ENCODE assay signal across 27 cellular contexts in the genomic region with DNA sequence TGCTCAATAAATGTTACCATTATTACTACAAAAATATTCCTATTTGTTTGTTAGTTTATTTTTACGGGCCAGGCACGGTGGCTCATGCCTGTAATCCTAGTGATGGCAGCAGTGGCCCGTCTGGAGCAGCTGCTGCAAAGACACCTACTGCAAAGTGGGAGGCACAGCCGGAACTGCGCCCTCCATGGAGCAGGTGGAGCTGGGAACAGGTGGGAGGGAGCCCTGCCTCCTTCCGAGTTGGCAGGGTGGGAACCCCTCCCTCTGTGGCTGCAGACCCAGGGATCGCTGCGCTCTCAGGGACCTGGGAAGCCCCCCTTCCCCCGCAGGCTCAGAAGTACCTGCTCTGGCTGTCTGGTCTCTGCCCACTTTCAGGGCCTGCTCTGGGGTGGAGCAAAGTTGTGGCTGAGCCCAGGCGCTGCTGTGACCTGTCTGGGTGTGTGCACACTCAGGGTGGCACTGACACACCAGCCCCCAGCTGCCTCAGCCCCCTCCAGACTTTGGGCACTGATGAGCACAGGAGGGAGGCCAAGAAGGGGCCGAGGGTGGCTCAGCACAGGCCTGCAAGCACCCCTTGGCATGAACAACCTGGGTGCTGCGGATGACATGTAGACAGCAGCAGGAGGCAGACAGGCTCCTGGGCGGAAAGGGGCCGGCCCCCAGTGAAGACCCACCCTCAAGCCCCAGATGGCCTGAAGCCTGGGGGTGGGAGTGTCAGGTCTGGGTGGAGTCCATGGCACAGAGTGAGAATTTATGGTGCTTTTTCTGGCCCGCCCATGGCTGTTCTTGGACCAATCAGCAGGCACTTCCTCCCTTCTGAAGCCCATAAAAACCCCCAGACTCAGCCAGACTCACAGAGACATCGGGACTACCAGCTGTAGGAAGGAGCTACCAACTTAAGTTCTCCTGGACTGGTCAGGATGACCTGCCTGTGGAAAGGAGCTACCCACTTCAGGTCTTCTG.
DNase-seq lines count a peak whose midpoint lies in the region; ATAC-seq and TF ChIP-seq lines count a peak whose summit lies in the region.
"Had no signal": no experiment of that assay in that cellular context is flagged by ENCODE, and none has a peak within 500 bp of the region (broad histone marks: within the 10 kb centered on the region; RNA-seq: fewer than 3 reads in every experiment).

No MANE protein-coding gene starts in this region.

- H4K8ac ChIP-seq in H9 (replicated peaks; ENCODE audit: insufficient read length, low read depth, low read length): no peak overlapping the region

- POLR2A ChIA-PET in OCI-LY7 (lab: Charles Lee): interaction anchor here (1.0 kb wide), 1 partner anchor 10 kb away, joined by 3 read pairs; no protein-coding TSS in a partner anchor

- ATAC-seq in GM21390 (IDR thresholded peaks at IDR 0.05; ENCODE audit: unreplicated experiment): no peak
- ATAC-seq: HCT116, PC-3 had no signal

- peaks cover 34% of the 10 kb centered on the region for H3K27me3 Mint-ChIP-seq in H9 (ENCODE audit: low read depth)

- H2AFZ ChIP-seq in H9 (ENCODE audit: low read length): no peak overlapping the region
- H2AFZ ChIP-seq in OCI-LY7 (ENCODE audit: low read length): no peak overlapping the region
- H2AFZ ChIP-seq: GM23248 had no signal

- no peak overlapping the region for H3K4me3 Mint-ChIP-seq in H9
- H3K4me3 Mint-ChIP-seq: B cell; CD14-positive monocyte; CD8-positive, alpha-beta memory T cell had no signal

- no peak overlapping the region for H2BK120ac ChIP-seq in H9 (ENCODE audit: low read depth, low read length, poor library complexity, severe bottlenecking)

- CTCF ChIA-PET in OCI-LY7 (lab: Charles Lee; ENCODE audit: unreplicated experiment): no interaction called here

- no peak overlapping the region for H3K9ac ChIP-seq in H9 (ENCODE audit: extremely low read depth, insufficient read length, low read length)
- H3K9ac ChIP-seq: GM23248 had no signal

- no peak overlapping the region for H2AK5ac ChIP-seq in H9 (ENCODE audit: insufficient read length, low read length)

- intact Hi-C loops in OCI-LY7 (cut with micrococcal nuclease; ENCODE audit: unreplicated experiment) (no loop called here), head of caudate nucleus (cut with DNase I) (no loop called here)

- no peaks in the 10 kb centered on the region for H3K9me2 ChIP-seq in OCI-LY7 (ENCODE audit: insufficient read depth, low read length)

- H3K9me3 ChIP-seq in H9 (ENCODE audit: control insufficient read depth, low read depth, low read length): no peaks in the 10 kb centered on the region
- H3K9me3 ChIP-seq in OCI-LY7 (ENCODE audit: low read length): peaks cover 34% of the 10 kb centered on the region
- H3K9me3 ChIP-seq: SJCRH30 had no signal

- TF ChIP-seq CTCF in H9 (conservative IDR thresholded peaks at IDR 0.05) (no peak), OCI-LY7 (conservative IDR thresholded peaks at IDR 0.05; ENCODE audit: low read length) (no peak)

- H3T11ph ChIP-seq in H9 (ENCODE audit: low read length): no peak overlapping the region

- BruUV-seq in OCI-LY7 (replicated peaks; lab: Mats Ljungman, UMichigan): no TSS peak

- H3K27ac Mint-ChIP-seq in H9: no peak overlapping the region
- H3K27ac Mint-ChIP-seq: B cell; CD8-positive, alpha-beta memory T cell had no signal

- H3K79me2 ChIP-seq in H9 (ENCODE audit: insufficient read depth, low read length) (no peaks in the 10 kb centered on the region; the same call in 1 of the 2 replicates), OCI-LY7 (ENCODE audit: insufficient read depth, low read depth, low read length) (no peaks in the 10 kb centered on the region)

- no peak overlapping the region for H3K18ac ChIP-seq in H9 (ENCODE audit: insufficient read length, low read depth, low read length)

- no peak overlapping the region for H2BK12ac ChIP-seq in H9 (ENCODE audit: insufficient read length, low read depth, low read length)

- H3K9me3 Mint-ChIP-seq in H9: no peaks in the 10 kb centered on the region
- H3K9me3 Mint-ChIP-seq: CD14-positive monocyte; CD8-positive, alpha-beta memory T cell had no signal

- H4K5ac ChIP-seq in H9 (ENCODE audit: insufficient read length, low read depth, low read length): no peak overlapping the region

- no peak overlapping the region for H3K4me2 ChIP-seq in H9 (ENCODE audit: insufficient read depth, insufficient read length, low read length)
- no peak overlapping the region for H3K4me2 ChIP-seq in OCI-LY7 (ENCODE audit: low read length)

- H3K4me1 ChIP-seq in H9 (ENCODE audit: insufficient read depth, low read length) (0 out of 2 replicates have a peak, but pooled peaks cover 1% of the 10 kb centered on the region), OCI-LY7 (ENCODE audit: insufficient read depth, low read length, poor library complexity, severe bottlenecking) (peaks cover 33% of the 10 kb centered on the region)
- H3K4me1 ChIP-seq: SJCRH30 had no signal

- H2BK20ac ChIP-seq in H9 (ENCODE audit: low read depth, low read length, poor library complexity, severe bottlenecking): no peak overlapping the region

- no peak overlapping the region for H3K4ac ChIP-seq in H9 (ENCODE audit: low read depth, low read length)

- peaks cover 21 to 27% of the 10 kb centered on the region in 2 experiments for H3K4me1 Mint-ChIP-seq in H9

- no peak overlapping the region for H3K23ac ChIP-seq in H9 (ENCODE audit: insufficient read length, low read depth, low read length)

- H4K91ac ChIP-seq in H9 (ENCODE audit: insufficient read length, low read depth, low read length): no peak overlapping the region

- no peaks in the 10 kb centered on the region for H4K20me1 ChIP-seq in H9 (ENCODE audit: control insufficient read depth, insufficient read depth, insufficient read length)
- H4K20me1 ChIP-seq in OCI-LY7 (ENCODE audit: insufficient read depth, low read length): no peaks in the 10 kb centered on the region

- no peaks in the 10 kb centered on the region for H3K36me3 Mint-ChIP-seq in H9 (ENCODE audit: insufficient read depth in 1 of 3, low read depth in 3 of 3)
- H3K36me3 Mint-ChIP-seq: CD8-positive, alpha-beta memory T cell had no signal

- no peak overlapping the region for H3K56ac ChIP-seq in H9 (ENCODE audit: insufficient read length, low read depth, low read length)

- H3K79me1 ChIP-seq in H9 (ENCODE audit: insufficient read depth, low read depth, low read length, poor library complexity, severe bottlenecking): no peaks in the 10 kb centered on the region

- no peak overlapping the region; the same call in 1 of the 2 replicates for H3K14ac ChIP-seq in H9 (ENCODE audit: insufficient read depth, low read length)

- no CpG with 5 or more reads among the region's 16 CpGs for WGBS in H9 (ENCODE audit: extremely low coverage, insufficient read length, low lambda C conversion rate)

- no peak overlapping the region for H3K27ac ChIP-seq in H9 (ENCODE audit: insufficient read length, low read depth, low read length)
- H3K27ac ChIP-seq in OCI-LY7 (ENCODE audit: low read depth, low read length, poor library complexity, severe bottlenecking): no peak overlapping the region
- H3K27ac ChIP-seq: GM23248, HL-60, SJCRH30 had no signal

- H3K27me3 ChIP-seq in H9 (ENCODE audit: insufficient read depth, low read length): peaks cover 7% of the 10 kb centered on the region
- H3K27me3 ChIP-seq: SJCRH30 had no signal

- DNase-seq in H9 (peak; percentile 72), OCI-LY7 (ENCODE audit: low spot score) (peak; percentile 18), head of caudate nucleus (peak in 37 of 42 donors; percentile 11 to 81 (median 49)), putamen (ENCODE audit: low spot score) (peak; percentile 8), 8988T (no peak), HK-2 (ENCODE audit: unreplicated experiment) (no peak)
- DNase-seq: Calu3; CD8-positive, alpha-beta memory T cell; DMS79 treated with DMSO at 0.1 percent for 48 hours; GF-D8; GM23248; Kasumi-1; NCI-H1092 treated with DMSO at 0.1 percent for 48 hours; NCI-H1436; NCI-H187; NCI-H2081 treated with DMSO at 0.1 percent for 48 hours; NCI-H2171; NCI-H345; NCI-H510A treated with DMSO at 0.1 percent for 48 hours; PC-3; SJCRH30; T-helper 1 cell had no signal

- no peak overlapping the region for H2BK15ac ChIP-seq in H9 (ENCODE audit: low read depth, low read length)

- H3K36me3 ChIP-seq in OCI-LY7 (ENCODE audit: insufficient read depth, low read length): peaks cover 4% of the 10 kb centered on the region; the same call in 1 of the 2 replicates
- H3K36me3 ChIP-seq: SJCRH30 had no signal

- peaks cover 6% of the 10 kb centered on the region for H3K23me2 ChIP-seq in H9 (ENCODE audit: insufficient read length, low read depth, low read length, poor library complexity, severe bottlenecking)

- no peak overlapping the region for H3K4me3 ChIP-seq in OCI-LY7 (ENCODE audit: low read depth, low read length, poor library complexity, severe bottlenecking)
- H3K4me3 ChIP-seq: GM23248, SJCRH30 had no signal

- no peak overlapping the region for H2BK5ac ChIP-seq in H9 (ENCODE audit: insufficient read length, low read length)

Comparison
In these comparisons a context has a peak if more than half of its experiments do, and no peak if none do; other contexts are left out.
1. DNase-seq: peak in H9 (single experiment), OCI-LY7 (single experiment), head of caudate nucleus (37 of 42) and putamen (single experiment); none in 8988T (single experiment) and HK-2 (single experiment).